In the genomic region with DNA sequence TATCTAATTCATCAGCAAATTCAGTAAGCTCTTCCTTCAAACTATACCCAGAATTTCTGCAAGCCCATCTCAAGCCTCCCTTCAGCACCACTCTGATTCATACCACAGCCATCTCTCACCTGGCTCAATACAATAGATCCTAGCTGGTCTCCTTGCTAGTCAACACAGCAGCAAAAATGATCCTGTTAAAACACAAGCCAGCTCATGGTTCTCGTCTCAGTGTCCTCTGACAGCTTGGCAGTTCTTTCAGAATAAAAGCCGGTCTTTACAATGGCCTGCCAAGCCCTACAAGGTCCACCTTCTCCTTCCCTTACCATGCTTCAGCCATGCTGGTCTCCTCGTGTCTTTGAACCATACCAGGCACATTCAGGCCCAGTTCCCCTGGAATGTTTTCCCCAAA, we compare ENCODE assay signal across 2 cellular contexts.
TF ChIP-seq lines count a peak whose summit lies in the region.

No MANE protein-coding gene starts in this region.

TF ChIP-seq in GM23338, 12 proteins besides CTCF, POLR2A, EP300 and RAD21 (continued from another document):
- TF ChIP-seq JUNB (IDR thresholded peaks at IDR 0.05; ENCODE audit: unreplicated experiment) (no peak), POLR2AphosphoS5 (IDR thresholded peaks at IDR 0.05; ENCODE audit: low read depth) (no peak)

TF ChIP-seq in H1, 55 proteins besides CTCF, POLR2A, EP300 and RAD21 (continued from another document):
- no peak for TF ChIP-seq SIN3A (conservative IDR thresholded peaks at IDR 0.05 in 1 of 2, IDR thresholded peaks at IDR 0.05 in 1 of 2; ENCODE audit: low read depth in 1 of 2, low read length in 2 of 2)
- no peak for TF ChIP-seq RNF2 (IDR thresholded peaks at IDR 0.05; ENCODE audit: borderline replicate concordance, low read depth, low read length, missing control alignments, poor library complexity, severe bottlenecking)
- TF ChIP-seq, protein P1, sequence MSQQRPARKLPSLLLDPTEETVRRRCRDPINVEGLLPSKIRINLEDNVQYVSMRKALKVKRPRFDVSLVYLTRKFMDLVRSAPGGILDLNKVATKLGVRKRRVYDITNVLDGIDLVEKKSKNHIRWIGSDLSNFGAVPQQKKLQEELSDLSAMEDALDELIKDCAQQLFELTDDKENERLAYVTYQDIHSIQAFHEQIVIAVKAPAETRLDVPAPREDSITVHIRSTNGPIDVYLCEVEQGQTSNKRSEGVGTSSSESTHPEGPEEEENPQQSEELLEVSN (IDR thresholded peaks at IDR 0.05), result no peak
- TF ChIP-seq NANOG (IDR thresholded peaks at IDR 0.05; ENCODE audit: insufficient read depth, low read depth, low read length, poor library complexity, severe bottlenecking), result no peak
- TF ChIP-seq GTF2F1 (IDR thresholded peaks at IDR 0.05; ENCODE audit: borderline replicate concordance, low read depth, low read length), result no peak
- TF ChIP-seq PHF8 (conservative IDR thresholded peaks at IDR 0.05; ENCODE audit: low read depth, low read length), result no peak
- TF ChIP-seq BCL11A (IDR thresholded peaks at IDR 0.05; ENCODE audit: low read depth in 2 of 2, low read length in 2 of 2), result no peak
- TF ChIP-seq SUZ12 (IDR thresholded peaks at IDR 0.05; ENCODE audit: low read length), result no peak
TF ChIP-seq in H1: peak in this region for 0.
